ENCODE assay signal across 28 cellular contexts in the genomic region with DNA sequence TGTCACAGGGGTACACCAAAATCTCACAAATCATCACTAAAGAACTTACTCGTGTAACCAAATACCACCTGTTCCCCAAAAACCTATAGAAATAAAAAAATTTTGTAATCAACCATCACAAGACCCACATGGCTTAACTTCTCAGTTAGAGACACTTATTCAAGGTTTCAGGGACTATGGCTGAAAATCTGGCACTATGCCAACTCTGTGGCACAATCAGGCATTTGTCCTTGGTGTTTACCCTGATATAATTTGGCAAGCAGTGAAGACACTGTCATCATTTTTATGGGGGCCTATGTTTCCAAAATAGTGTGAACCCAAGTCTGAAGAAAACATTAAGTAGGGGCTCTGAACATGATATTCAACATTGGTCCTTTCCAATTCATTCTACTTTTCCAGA.
"Had no signal": no experiment of that assay in that cellular context is flagged by ENCODE, and none has a peak within 500 bp of the region (broad histone marks: within the 10 kb centered on the region; RNA-seq: fewer than 3 reads in every experiment).

No MANE protein-coding gene starts in this region.

- ATAC-seq: activated CD8-positive, alpha-beta T cell treated with anti-CD3 and anti-CD28 coated beads for 36 hours; activated T-cell treated with anti-CD3 and anti-CD28 coated beads, Interleukin-2, amount 50 U/mL, for 4 hours; activated T-helper 17 cell treated with anti-CD3 and anti-CD28 coated beads, Interleukin-2, amount 50 U/mL, for 72 hours; gastrocnemius medialis; left lung; mucosa of descending colon; natural killer cell treated with Interleukin-12 subunit alpha and Interleukin-12 subunit beta and Interleukin-15 and Interleukin-18, amount 100 ng/mL, for 72 hours; stimulated activated naive B cell treated with anti-CD40 and anti-IgM and Interleukin-4, amounts not matched to agents 10 μg/mL and 1 μg/mL and 100 μg/mL, for 72 hours; upper lobe of right lung; WTC11 had no signal

- FAIRE-seq: astrocyte, islet of Langerhans had no signal

- H3K27me3 ChIP-seq: brain microvascular endothelial cell, dorsolateral prefrontal cortex, gastrocnemius medialis, left lung, right atrium auricular region, stomach, thyroid gland, upper lobe of right lung had no signal

- H3K4me3 ChIP-seq: coronary artery, dorsolateral prefrontal cortex, gastrocnemius medialis, left lung, lung, mucosa of descending colon, right atrium auricular region, stomach, thyroid gland, upper lobe of right lung had no signal

- DNase-seq: activated CD4-positive, alpha-beta T cell treated with anti-CD3 and anti-CD28 coated beads for 1 hour; activated CD4-positive, alpha-beta T cell treated with anti-CD3 and anti-CD28 coated beads, Interleukin-2, amount 10 ng/mL, durations not matched to agents 7 days and 5 days; activated CD8-positive, alpha-beta T cell treated with anti-CD3 and anti-CD28 coated beads for 36 hours; activated gamma-delta T cell treated with Interleukin-2 at 50 U/mL for 16 hours; activated naive CD4-positive, alpha-beta T cell treated with anti-CD3 and anti-CD28 coated beads, Interleukin-2, amount 50 U/mL, for 16 hours; activated T-cell treated with anti-CD3 and anti-CD28 coated beads, Interleukin-2, amount 50 U/mL, for 4 hours; amniotic stem cell; brain microvascular endothelial cell; dorsolateral prefrontal cortex; effector memory CD4-positive, alpha-beta T cell; gastrocnemius medialis; glutamatergic neuron; left lung; mucosa of descending colon; stimulated activated CD4-positive, alpha-beta T cell treated with anti-CD3 and anti-CD28 coated beads, Interleukin-15, amount 100 ng/mL, for 24 hours; stimulated activated CD4-positive, alpha-beta T cell treated with anti-CD3 and anti-CD28 coated beads, Interleukin-2, amount 100 ng/mL, for 24 hours; stimulated activated naive B cell treated with anti-CD40 and anti-IgM and Interleukin-4, amounts not matched to agents 10 μg/mL and 1 μg/mL and 100 μg/mL, for 72 hours; stomach; thyroid gland; upper lobe of right lung had no signal

- H3K36me3 ChIP-seq: brain microvascular endothelial cell, gastrocnemius medialis, left lung, right atrium auricular region, stomach, thyroid gland, upper lobe of right lung had no signal

- H3K27ac ChIP-seq: brain microvascular endothelial cell, coronary artery, dorsolateral prefrontal cortex, gastrocnemius medialis, left lung, right atrium auricular region, stomach, thyroid gland, upper lobe of right lung had no signal

- H3K4me1 ChIP-seq: gastrocnemius medialis, left lung, right atrium auricular region, stomach, thyroid gland, upper lobe of right lung had no signal

- H3K9me3 ChIP-seq: gastrocnemius medialis, left lung, mucosa of descending colon, right atrium auricular region, stomach, thyroid gland, upper lobe of right lung had no signal
